Comparison of ENCODE assay signal across 16 cellular contexts in the genomic region with DNA sequence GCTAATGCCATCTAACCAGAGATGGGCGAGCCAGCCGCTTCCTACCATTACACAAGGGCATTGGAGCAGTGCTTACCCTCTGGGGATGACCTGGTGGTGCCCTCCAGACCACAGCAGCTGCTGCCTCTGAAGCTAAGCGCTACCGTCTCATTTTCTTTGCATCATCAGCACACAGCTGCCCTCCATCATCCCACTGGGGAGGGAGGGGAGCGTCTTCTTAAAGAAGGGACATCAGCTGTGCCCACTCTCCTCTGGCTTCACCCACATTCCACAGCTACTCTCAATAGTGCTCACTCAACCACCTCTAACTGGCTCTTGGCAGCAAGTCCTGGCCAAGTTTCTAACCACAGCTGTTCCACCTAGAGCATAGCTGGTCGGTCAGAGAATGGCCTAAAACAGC.
DNase-seq lines count a peak whose midpoint lies in the region; ATAC-seq and TF ChIP-seq lines count a peak whose summit lies in the region.
"Had no signal": no experiment of that assay in that cellular context is flagged by ENCODE, and none has a peak within 500 bp of the region (broad histone marks: within the 10 kb centered on the region; RNA-seq: fewer than 3 reads in every experiment).

No MANE protein-coding gene starts in this region.

- DNase-seq in DMS79 (lab: John Stamatoyannopoulos, UW), result peak; percentile 4
- no peak for DNase-seq in DMS79 treated with DMSO at 0.1 percent for 48 hours (lab: John Stamatoyannopoulos, UW)
- peak; percentile 97 to 99 for DNase-seq in SJCRH30
- peak; percentile 25 for DNase-seq in fibroblast of villous mesenchyme (ENCODE audit: low read depth)
- DNase-seq in thyroid gland, result peak; percentile 22 to 36
- no peak for DNase-seq in Kasumi-1 (lab: John Stamatoyannopoulos, UW)
- no peak for DNase-seq in activated CD8-positive, alpha-beta memory T cell treated with anti-CD3 and anti-CD28 coated beads, Interleukin-2, amount 10 ng/mL, durations not matched to agents 7 days and 5 days
- DNase-seq in suprapubic skin (ENCODE audit: low spot score in 2 of 2), result no peak
- DNase-seq: activated CD4-positive, alpha-beta T cell treated with anti-CD3 and anti-CD28 coated beads, Interleukin-2, amount 50 U/mL, for 1 hour; amygdala; colonic mucosa; NCI-H187 treated with DMSO at 0.1 percent for 48 hours; sigmoid colon; stimulated activated CD4-positive, alpha-beta T cell treated with anti-CD3 and anti-CD28 coated beads, Interleukin-4, amount 100 ng/mL, for 1 hour; SW 1271 had no signal

- intact Hi-C loops in thyroid gland (cut with DNase I), result no loop called here

- no peak for ATAC-seq in activated CD8-positive, alpha-beta memory T cell treated with anti-CD3 and anti-CD28 coated beads, Interleukin-2, amount 10 ng/mL, durations not matched to agents 7 days and 5 days

- H3K4me3 Mint-ChIP-seq in activated CD8-positive, alpha-beta memory T cell treated with anti-CD3 and anti-CD28 coated beads, Interleukin-2, amount 10 ng/mL, durations not matched to agents 7 days and 5 days, result no peak overlapping the region

- CTCF ChIA-PET in activated CD8-positive, alpha-beta memory T cell treated with anti-CD3 and anti-CD28 coated beads, Interleukin-2, amount 10 ng/mL, durations not matched to agents 7 days and 5 days (lab: Charles Lee), result no interaction called here

- H3K9me3 Mint-ChIP-seq in activated CD8-positive, alpha-beta memory T cell treated with anti-CD3 and anti-CD28 coated beads, Interleukin-2, amount 10 ng/mL, durations not matched to agents 7 days and 5 days (ENCODE audit: low read depth), result peaks cover 7% of the 10 kb centered on the region

- no peaks in the 10 kb centered on the region for H3K36me3 ChIP-seq in SJCRH30
- no peaks in the 10 kb centered on the region for H3K36me3 ChIP-seq in thyroid gland
- no peaks in the 10 kb centered on the region for H3K36me3 ChIP-seq in suprapubic skin
- H3K36me3 ChIP-seq: colonic mucosa, sigmoid colon had no signal

- H3K36me3 Mint-ChIP-seq in activated CD8-positive, alpha-beta memory T cell treated with anti-CD3 and anti-CD28 coated beads, Interleukin-2, amount 10 ng/mL, durations not matched to agents 7 days and 5 days, result no peaks in the 10 kb centered on the region

- H3K9me3 ChIP-seq in SJCRH30 (replicated peaks) (no peaks in the 10 kb centered on the region), thyroid gland (no peaks in the 10 kb centered on the region), suprapubic skin (no peaks in the 10 kb centered on the region)
- H3K9me3 ChIP-seq: colonic mucosa, sigmoid colon had no signal

- no peaks in the 10 kb centered on the region for H3K27me3 Mint-ChIP-seq in activated CD8-positive, alpha-beta memory T cell treated with anti-CD3 and anti-CD28 coated beads, Interleukin-2, amount 10 ng/mL, durations not matched to agents 7 days and 5 days

- no peak for TF ChIP-seq EP300 in suprapubic skin (IDR thresholded peaks at IDR 0.05)

- H3K4me1 ChIP-seq in SJCRH30, result peaks cover 39% of the 10 kb centered on the region
- H3K4me1 ChIP-seq in thyroid gland, result no peaks in the 10 kb centered on the region
- no peaks in the 10 kb centered on the region for H3K4me1 ChIP-seq in suprapubic skin
- H3K4me1 ChIP-seq: colonic mucosa, sigmoid colon had no signal

- no peak overlapping the region for H3K27ac Mint-ChIP-seq in activated CD8-positive, alpha-beta memory T cell treated with anti-CD3 and anti-CD28 coated beads, Interleukin-2, amount 10 ng/mL, durations not matched to agents 7 days and 5 days

- H3K4me1 Mint-ChIP-seq in activated CD8-positive, alpha-beta memory T cell treated with anti-CD3 and anti-CD28 coated beads, Interleukin-2, amount 10 ng/mL, durations not matched to agents 7 days and 5 days, result no peaks in the 10 kb centered on the region

- H3K4me3 ChIP-seq in SJCRH30 (no peak overlapping the region), fibroblast of villous mesenchyme (ENCODE audit: low read depth, low read length) (no peak overlapping the region), thyroid gland (replicated peaks in 1 of 3) (no peak overlapping the region), suprapubic skin (no peak overlapping the region)
- H3K4me3 ChIP-seq: colonic mucosa, sigmoid colon had no signal

- TF ChIP-seq CTCF in fibroblast of villous mesenchyme (IDR thresholded peaks at IDR 0.05; ENCODE audit: insufficient read depth, low read depth, low read length) (no peak), thyroid gland (IDR thresholded peaks at IDR 0.05) (no peak), suprapubic skin (IDR thresholded peaks at IDR 0.05) (no peak)

- H3K27ac ChIP-seq in SJCRH30 (peak overlapping the region; percentile 93), thyroid gland (no peak overlapping the region), suprapubic skin (no peak overlapping the region)
- H3K27ac ChIP-seq: 22Rv1, colonic mucosa, sigmoid colon had no signal

- 71 to 82% methylated on average over 6 of the region's 6 CpGs for WGBS in thyroid gland, 2 donors
- 88% methylated on average over 6 of the region's 6 CpGs for WGBS in suprapubic skin

- H3K27me3 ChIP-seq in SJCRH30, result no peaks in the 10 kb centered on the region
- no peaks in the 10 kb centered on the region for H3K27me3 ChIP-seq in thyroid gland
- no peaks in the 10 kb centered on the region for H3K27me3 ChIP-seq in suprapubic skin
- H3K27me3 ChIP-seq: colonic mucosa, sigmoid colon had no signal

- TF ChIP-seq POLR2A in thyroid gland (IDR thresholded peaks at IDR 0.05) (no peak), suprapubic skin (IDR thresholded peaks at IDR 0.05) (no peak)

Comparison
In these comparisons a context has a peak if more than half of its experiments do, and no peak if none do; other contexts are left out.
1. DNase-seq: peak in DMS79 (single experiment), SJCRH30 (2 of 2), fibroblast of villous mesenchyme (single experiment) and thyroid gland (2 of 2); none in DMS79 treated with DMSO at 0.1 percent for 48 hours (single experiment), Kasumi-1 (0 of 2), activated CD8-positive, alpha-beta memory T cell treated with anti-CD3 and anti-CD28 coated beads, Interleukin-2, amount 10 ng/mL, durations not matched to agents 7 days and 5 days (single experiment) and suprapubic skin (0 of 2).